Comparison of ENCODE assay signal across 11 cellular contexts in the genomic region with DNA sequence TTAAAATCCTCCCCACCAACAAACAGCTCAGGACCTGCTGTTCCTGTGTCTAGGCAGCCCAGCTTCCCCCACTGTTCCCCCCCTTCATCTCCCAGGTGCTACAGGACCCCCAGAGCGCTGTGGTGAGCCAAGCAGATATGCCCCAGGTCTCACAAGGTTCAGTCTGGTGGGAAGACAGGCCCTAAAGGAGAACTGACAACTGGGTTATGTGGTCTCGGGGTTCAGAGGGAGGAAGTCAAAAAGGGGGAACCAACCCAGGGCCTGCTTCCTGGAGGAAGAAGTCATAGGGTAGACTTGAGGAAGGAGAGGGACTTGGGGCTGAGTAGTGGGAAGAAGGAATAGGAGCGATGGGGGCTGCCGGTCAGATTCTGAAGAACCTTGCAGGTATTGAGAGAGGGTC. TPM values are rescaled to one million over a fixed set of nuclear protein-coding genes. Genes with fewer than 3 reads are reported as not detected.
A peak's percentile ranks its signal among the peaks of the same experiment; 100 is the strongest.
DNase-seq lines count a peak whose midpoint lies in the region; ATAC-seq and TF ChIP-seq lines count a peak whose summit lies in the region.
"Had no signal": no experiment of that assay in that cellular context is flagged by ENCODE, and none has a peak within 500 bp of the region (broad histone marks: within the 10 kb centered on the region; RNA-seq: fewer than 3 reads in every experiment).

No MANE protein-coding gene starts in this region.

- dilution Hi-C loops in mammary epithelial cell (cut with HindIII; ENCODE audit: low sequenced_read_pairs): no loop called here

- no peaks in the 10 kb centered on the region for H3K9me3 ChIP-seq in mammary epithelial cell (replicated peaks; ENCODE audit: insufficient read depth, low read length)
- no peaks in the 10 kb centered on the region for H3K9me3 ChIP-seq in body of pancreas
- H3K9me3 ChIP-seq in mononuclear cell (ENCODE audit: low read depth, low read length): no peaks in the 10 kb centered on the region
- H3K9me3 ChIP-seq in MG63: no peaks in the 10 kb centered on the region

- H3K4me1 ChIP-seq in mammary epithelial cell (ENCODE audit: insufficient read depth, low read length) (peaks cover 28% of the 10 kb centered on the region), body of pancreas (peaks cover 60% of the 10 kb centered on the region), mononuclear cell (ENCODE audit: insufficient read depth, low read length) (peaks cover 60% of the 10 kb centered on the region)

- H3K4me1 Mint-ChIP-seq in MCF 10A (ENCODE audit: insufficient read depth, unreplicated experiment): peaks cover 41% of the 10 kb centered on the region
- H3K4me1 Mint-ChIP-seq in type B pancreatic cell (ENCODE audit: unreplicated experiment): peaks cover 26% of the 10 kb centered on the region

- BruUV-seq in MCF 10A (replicated peaks; lab: Mats Ljungman, UMichigan) (no TSS peak), mammary epithelial cell (replicated peaks; lab: Mats Ljungman, UMichigan) (no TSS peak)

- H3K36me3 ChIP-seq in mammary epithelial cell (ENCODE audit: insufficient read depth, low read length) (no peaks in the 10 kb centered on the region), body of pancreas (replicated peaks in 1 of 2; ENCODE audit: insufficient read depth in 1 of 2, low read depth in 2 of 2) (no peaks in the 10 kb centered on the region), MG63 (no peaks in the 10 kb centered on the region; the same call in 1 of the 2 replicates)

- POLR2A ChIA-PET in MCF 10A (lab: Yijun Ruan, JAX): interaction anchor here (0.6 to 2.0 kb wide), 3 partner anchors 10 to 25 kb away, joined by 3 to 8 read pairs (median 3); no protein-coding TSS in a partner anchor

- H3K9me3 Mint-ChIP-seq in MCF 10A (ENCODE audit: unreplicated experiment) (no peaks in the 10 kb centered on the region), type B pancreatic cell (no peaks in the 10 kb centered on the region)
- H3K9me3 Mint-ChIP-seq: activated T-cell treated with anti-CD3 and anti-CD28 coated beads, Interleukin-2, amount 50 U/mL, for 24 hours had no signal

- H3K27me3 Mint-ChIP-seq in MCF 10A (ENCODE audit: insufficient read depth, unreplicated experiment) (no peaks in the 10 kb centered on the region), type B pancreatic cell (peaks cover 26% of the 10 kb centered on the region)

- H3K27ac Mint-ChIP-seq in MCF 10A (ENCODE audit: low read depth, unreplicated experiment) (no peak overlapping the region), type B pancreatic cell (peak overlapping the region; percentile 54)
- H3K27ac Mint-ChIP-seq: activated T-cell treated with anti-CD3 and anti-CD28 coated beads, Interleukin-2, amount 50 U/mL, for 24 hours had no signal

- no peaks in the 10 kb centered on the region for H3K27me3 ChIP-seq in mammary epithelial cell (ENCODE audit: insufficient read depth, low read length)
- no peaks in the 10 kb centered on the region for H3K27me3 ChIP-seq in body of pancreas
- no peaks in the 10 kb centered on the region for H3K27me3 ChIP-seq in mononuclear cell (ENCODE audit: insufficient read depth, low read length)
- no peaks in the 10 kb centered on the region for H3K27me3 ChIP-seq in MG63

- no peak for TF ChIP-seq POLR2A in body of pancreas (IDR thresholded peaks at IDR 0.05)

- TF ChIP-seq CTCF in MCF 10A (IDR thresholded peaks at IDR 0.05; ENCODE audit: unreplicated experiment) (no peak), mammary epithelial cell (conservative IDR thresholded peaks at IDR 0.05 in 1 of 2, IDR thresholded peaks at IDR 0.05 in 1 of 2; ENCODE audit: extremely low read depth in 1 of 2, insufficient read depth in 1 of 2, low read depth in 1 of 2, low read length in 2 of 2) (no peak), body of pancreas (IDR thresholded peaks at IDR 0.05) (no peak), type B pancreatic cell (conservative IDR thresholded peaks at IDR 0.05) (no peak)

- CTCF ChIA-PET in MCF 10A (lab: Yijun Ruan, JAX): interaction anchor here (0.6 to 7.7 kb wide), 6 partner anchors 10 to 125 kb away, joined by 3 to 60 read pairs (median 4); no protein-coding TSS in a partner anchor
- CTCF ChIA-PET in mammary epithelial cell (lab: Charles Lee; ENCODE audit: low non-redundant PET): no interaction called here

- H3K36me3 Mint-ChIP-seq in MCF 10A (ENCODE audit: insufficient read depth, unreplicated experiment): peaks cover 18% of the 10 kb centered on the region
- H3K36me3 Mint-ChIP-seq in type B pancreatic cell: no peaks in the 10 kb centered on the region

- peak overlapping the region; percentile 82 for H3K4me3 Mint-ChIP-seq in MCF 10A (ENCODE audit: unreplicated experiment)
- peak overlapping the region; percentile 78 for H3K4me3 Mint-ChIP-seq in type B pancreatic cell

- intact Hi-C loops in MCF 10A (cut with micrococcal nuclease): no loop called here
- intact Hi-C loops in mammary epithelial cell (cut with micrococcal nuclease): no loop called here
- intact Hi-C loops in body of pancreas (cut with DNase I): no loop called here

- peaks cover 55% of the 10 kb centered on the region for H3K79me2 ChIP-seq in mammary epithelial cell (ENCODE audit: insufficient read depth, low read length)

- 98% methylated on average over 4 of the region's 4 CpGs for WGBS in mammary epithelial cell (ENCODE audit: low coverage, missing lambda C conversion rate)
- WGBS in body of pancreas, 2 donors: 79 to 86% methylated on average over 4 of the region's 4 CpGs

- no peak overlapping the region for H3K9ac ChIP-seq in mammary epithelial cell (ENCODE audit: insufficient read depth, low read length)

- H4K20me1 ChIP-seq in mammary epithelial cell (ENCODE audit: insufficient read depth, low read length): no peaks in the 10 kb centered on the region

- in situ Hi-C loops in mammary epithelial cell (cut with MboI; ENCODE audit: low sequenced_read_pairs in 2 of 2): no loop called here

- DNase-seq in MCF 10A (ENCODE audit: unreplicated experiment): no peak
- no peak for DNase-seq in mammary epithelial cell
- peak in 1 of 4 donors; percentile 53 for DNase-seq in body of pancreas
- no peak for DNase-seq in type B pancreatic cell (ENCODE audit: extremely low spot score, unreplicated experiment)
- DNase-seq in NCI-H526 treated with DMSO at 0.1 percent for 48 hours (lab: John Stamatoyannopoulos, UW): no peak
- DNase-seq in MG63: no peak
- no peak for DNase-seq in foreskin melanocyte
- DNase-seq: NK-92 treated with Interleukin-12 subunit alpha and Interleukin-12 subunit beta, amount 100 ng/mL, for 24 hours had no signal

- no peak overlapping the region for H3K4me2 ChIP-seq in mammary epithelial cell (ENCODE audit: insufficient read depth, low read depth, low read length)

- no peak overlapping the region for H2AFZ ChIP-seq in mammary epithelial cell (ENCODE audit: low read depth, low read length)

- ATAC-seq in body of pancreas: no peak

- H3K27ac ChIP-seq in mammary epithelial cell (ENCODE audit: insufficient read depth, low read depth, low read length) (no peak overlapping the region), body of pancreas (peak overlapping the region in 3 of 4 donors; percentile 82 to 94 (median 92))

- H3K4me3 ChIP-seq in mammary epithelial cell (replicated peaks in 1 of 3; ENCODE audit: insufficient read depth in 1 of 3, low read depth in 2 of 3, low read length in 3 of 3): no peak overlapping the region
- no peak overlapping the region for H3K4me3 ChIP-seq in body of pancreas
- peak overlapping the region; percentile 61 for H3K4me3 ChIP-seq in mononuclear cell (ENCODE audit: low read length)
- H3K4me3 ChIP-seq in MG63: no peak overlapping the region

RNA-seq across cellular contexts. Expression of gene RIPOR1, which starts 2.6 kb away (rescaled TPM):
- total RNA-seq in MCF 10A (2022) (43.2 and 69.1 TPM in 2 replicates), mammary epithelial cell (10 to 100 TPM; 35.3 to 64.8 TPM), body of pancreas (10 to 100 TPM; 37.9 to 62.6 TPM), mononuclear cell (42.6 TPM), type B pancreatic cell (ENCODE audit: low replicate concordance) (38.5 and 43.1 TPM in 2 replicates)
- polyA plus RNA-seq in mammary epithelial cell: 15.3 TPM
- polyA minus RNA-seq in mammary epithelial cell: 47.3 TPM
- 3.1 and 5.0 TPM in 2 replicates for total RNA-seq in MG63 (2014; rRNA removed; shearing (Covaris generic); ENCODE audit: low replicate concordance)

RNA-seq across cellular contexts. Expression of gene CTCF, which starts 31.1 kb away (rescaled TPM):
- total RNA-seq in MCF 10A (2022) (29.7 and 40.6 TPM in 2 replicates), mammary epithelial cell (10 to 100 TPM; 21.7 to 31.2 TPM), body of pancreas (10 to 100 TPM; 24.4 to 33.0 TPM), mononuclear cell (43.2 TPM), type B pancreatic cell (ENCODE audit: low replicate concordance) (48.4 and 57.8 TPM in 2 replicates)
- polyA plus RNA-seq in mammary epithelial cell: 21.6 TPM
- polyA minus RNA-seq in mammary epithelial cell: 44.1 TPM
- 26.1 and 32.2 TPM in 2 replicates for total RNA-seq in MG63 (2014; rRNA removed; shearing (Covaris generic); ENCODE audit: low replicate concordance)

RNA-seq across cellular contexts. Expression of gene AGRP, which starts 47.9 kb away (rescaled TPM):
- total RNA-seq in MCF 10A (2022): not detected in 2 replicates
- total RNA-seq in mammary epithelial cell: not detected
- polyA plus RNA-seq in mammary epithelial cell: not detected
- polyA minus RNA-seq in mammary epithelial cell: not detected
- not detected for total RNA-seq in body of pancreas
- total RNA-seq in mononuclear cell: not detected
- not detected in 2 replicates for total RNA-seq in type B pancreatic cell (ENCODE audit: low replicate concordance)
- not detected in 2 replicates for total RNA-seq in MG63 (2014; rRNA removed; shearing (Covaris generic); ENCODE audit: low replicate concordance)
- total RNA-seq: fibroblast of villous mesenchyme had no signal

RNA-seq across cellular contexts. Expression of gene ATP6V0D1, which starts 50.3 kb away (rescaled TPM):
- total RNA-seq in MCF 10A (2022) (50.5 and 50.7 TPM in 2 replicates), mammary epithelial cell (100 to 1,000 TPM in 1 of 2 donors, 10 to 100 TPM in 1; 93.3 to 124 TPM), body of pancreas (100 to 1,000 TPM in 1 of 2 donors, 10 to 100 TPM in 1; 53.7 to 102 TPM), mononuclear cell (113 TPM), type B pancreatic cell (ENCODE audit: low replicate concordance) (73.5 and 94.4 TPM in 2 replicates)
- polyA plus RNA-seq in mammary epithelial cell: 268 TPM
- polyA minus RNA-seq in mammary epithelial cell: 279 TPM
- total RNA-seq in MG63 (2014; rRNA removed; shearing (Covaris generic); ENCODE audit: low replicate concordance): 30.8 and 42.3 TPM in 2 replicates
